14 cellular contexts compared by ENCODE assay signal in the genomic region with DNA sequence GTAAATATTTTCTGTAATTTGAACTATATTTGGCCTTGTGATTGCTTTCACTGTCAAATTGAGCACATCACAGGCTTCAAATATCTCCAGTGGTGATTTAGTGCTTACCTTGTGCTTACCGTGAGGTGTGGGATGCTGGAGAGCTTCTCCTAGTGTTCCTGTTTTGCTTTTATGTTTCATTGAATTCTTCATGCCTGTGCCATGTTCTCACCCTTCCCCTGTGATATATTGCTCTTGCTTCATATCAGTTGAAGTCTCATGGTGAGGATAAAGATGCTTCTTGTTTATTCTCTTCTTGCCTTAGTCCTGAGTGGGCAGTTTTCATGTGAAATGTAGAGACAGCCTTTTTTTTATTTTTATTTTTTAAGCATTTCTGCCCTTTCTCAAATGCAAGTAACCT.
DNase-seq lines count a peak whose midpoint lies in the region; ATAC-seq and TF ChIP-seq lines count a peak whose summit lies in the region.
"Had no signal": no experiment of that assay in that cellular context is flagged by ENCODE, and none has a peak within 500 bp of the region (broad histone marks: within the 10 kb centered on the region; RNA-seq: fewer than 3 reads in every experiment).

No MANE protein-coding gene starts in this region.

- TF ChIP-seq CTCF in PC-9 (conservative IDR thresholded peaks at IDR 0.05) = no peak

- H2AK5ac ChIP-seq in mesenchymal stem cell (ENCODE audit: low read length, severe bottlenecking) = no peak overlapping the region

- no peaks in the 10 kb centered on the region for H3K79me1 ChIP-seq in mesenchymal stem cell (replicated peaks; ENCODE audit: low read length, poor library complexity, severe bottlenecking)

- no peak overlapping the region for H2BK5ac ChIP-seq in mesenchymal stem cell (ENCODE audit: low read depth, low read length, poor library complexity, severe bottlenecking)

- no peak overlapping the region for H2BK12ac ChIP-seq in mesenchymal stem cell (ENCODE audit: low read length in 2 of 2)

- 0 out of 2 replicates have a peak, but pooled peaks cover 5% of the 10 kb centered on the region for H3K9me3 ChIP-seq in PC-9 (ENCODE audit: insufficient read depth, low read depth)
- peaks cover 3% of the 10 kb centered on the region for H3K9me3 ChIP-seq in mesenchymal stem cell (ENCODE audit: control insufficient read depth, low read length)

- POLR2A ChIA-PET in PC-9 (lab: Charles Lee; ENCODE audit: unreplicated experiment) = no interaction called here

- H4K20me1 ChIP-seq in PC-9 (ENCODE audit: insufficient read depth) = no peaks in the 10 kb centered on the region
- H4K20me1 ChIP-seq: BLaER1 had no signal

- no peak overlapping the region for H2BK120ac ChIP-seq in mesenchymal stem cell (ENCODE audit: low read depth, low read length)

- no peak overlapping the region for H3K14ac ChIP-seq in mesenchymal stem cell (ENCODE audit: low read length in 2 of 2)

- H3K4me1 ChIP-seq in PC-9 (replicated peaks; ENCODE audit: insufficient read depth) = 0 out of 2 replicates have a peak, but pooled peaks cover 3% of the 10 kb centered on the region
- H3K4me1 ChIP-seq in mesenchymal stem cell (ENCODE audit: control insufficient read depth, insufficient read depth, low read depth, low read length) = no peaks in the 10 kb centered on the region
- H3K4me1 ChIP-seq: BLaER1 had no signal

- no peak overlapping the region for H3K4me3 ChIP-seq in PC-9
- H3K4me3 ChIP-seq in mesenchymal stem cell (ENCODE audit: insufficient read depth in 1 of 2, low read depth in 1 of 2, low read length in 2 of 2) = no peak overlapping the region
- H3K4me3 ChIP-seq: BLaER1 had no signal

- H3F3A ChIP-seq in PC-9 (ENCODE audit: insufficient read depth, low read depth) = 0 out of 2 replicates have a peak, but pooled peaks cover 3% of the 10 kb centered on the region

- H3K4me2 ChIP-seq in PC-9 (no peak overlapping the region), mesenchymal stem cell (ENCODE audit: low read length, poor library complexity, severe bottlenecking) (no peak overlapping the region)
- H3K4me2 ChIP-seq: BLaER1 had no signal

- 63% methylated on average over 1 of the region's 1 CpG for WGBS in mesenchymal stem cell

- no peak overlapping the region for H2BK15ac ChIP-seq in mesenchymal stem cell (ENCODE audit: low read depth, poor library complexity, severe bottlenecking)

- H3K9ac ChIP-seq in mesenchymal stem cell (ENCODE audit: low read length) = no peak overlapping the region
- H3K9ac ChIP-seq: BLaER1 had no signal

- H3K27me3 ChIP-seq in PC-9 (ENCODE audit: insufficient read depth, low read depth) (no peaks in the 10 kb centered on the region), mesenchymal stem cell (ENCODE audit: control insufficient read depth in 1 of 2, insufficient read depth in 1 of 2, low read length in 2 of 2) (no peaks in the 10 kb centered on the region)
- H3K27me3 ChIP-seq: BLaER1 had no signal

- no peak overlapping the region for H3K23ac ChIP-seq in mesenchymal stem cell (ENCODE audit: low read length in 2 of 2)

- ATAC-seq in HG03432 (IDR thresholded peaks at IDR 0.05; ENCODE audit: unreplicated experiment) = no peak

- no peak overlapping the region for H4K91ac ChIP-seq in mesenchymal stem cell (ENCODE audit: low read length)

- DNase-seq in NCI-H748 (lab: John Stamatoyannopoulos, UW; ENCODE audit: unreplicated experiment) (peak; percentile 5), NCI-H748 treated with DMSO at 0.1 percent for 48 hours (lab: John Stamatoyannopoulos, UW) (no peak), PC-9 (no peak), mesenchymal stem cell (peak; percentile 7), substantia nigra (lab: John Stamatoyannopoulos, UW) (no peak), NCI-H128 (lab: John Stamatoyannopoulos, UW; ENCODE audit: unreplicated experiment) (no peak), mucosa of gallbladder (ENCODE audit: low spot score) (no peak)
- DNase-seq: 8988T; CD4-positive, alpha-beta memory T cell; DMS153; HCEC 1CT had no signal

- no peaks in the 10 kb centered on the region for H3K36me3 ChIP-seq in PC-9 (ENCODE audit: low read depth)
- H3K36me3 ChIP-seq in mesenchymal stem cell (ENCODE audit: control insufficient read depth in 1 of 2, insufficient read depth in 2 of 2, low read depth in 1 of 2, low read length in 2 of 2) = peaks cover 0 to 3% of the 10 kb centered on the region in 2 experiments
- H3K36me3 ChIP-seq: BLaER1 had no signal

- no peak overlapping the region for H3K27ac ChIP-seq in PC-9
- H3K27ac ChIP-seq in mesenchymal stem cell (ENCODE audit: low read length, poor library complexity, severe bottlenecking) = no peak overlapping the region
- H3K27ac ChIP-seq in substantia nigra (ENCODE audit: low read depth, low read length, poor library complexity, severe bottlenecking) = no peak overlapping the region
- H3K27ac ChIP-seq: BLaER1, HL-60 had no signal

- H4K8ac ChIP-seq in mesenchymal stem cell (ENCODE audit: low read length) = no peak overlapping the region

- intact Hi-C loops in PC-9 (cut with micrococcal nuclease; ENCODE audit: unreplicated experiment) = no loop called here

- H2AFZ ChIP-seq in PC-9 (0 out of 2 replicates have a peak overlapping the region, but pooled peaks have one; percentile 36), mesenchymal stem cell (ENCODE audit: low read depth, low read length) (no peak overlapping the region)

- H3K18ac ChIP-seq in mesenchymal stem cell (ENCODE audit: low read depth in 1 of 2, low read length in 2 of 2) = no peak overlapping the region

- no TSS peak for BruUV-seq in PC-9 (replicated peaks; lab: Mats Ljungman, UMichigan)

- CTCF ChIA-PET in PC-9 (lab: Charles Lee) = no interaction called here

- no peaks in the 10 kb centered on the region for H3K79me2 ChIP-seq in PC-9 (ENCODE audit: low read depth)

- no peak overlapping the region for H3K4ac ChIP-seq in mesenchymal stem cell (ENCODE audit: low read depth in 1 of 2, low read length in 2 of 2)

- H3K9me2 ChIP-seq in PC-9 (ENCODE audit: insufficient read depth) = no peaks in the 10 kb centered on the region; the same call in 1 of the 2 replicates

Comparison
In these comparisons a context has a peak if more than half of its experiments do, and no peak if none do; other contexts are left out.
1. DNase-seq: peak in NCI-H748 (single experiment) and mesenchymal stem cell (single experiment); none in NCI-H748 treated with DMSO at 0.1 percent for 48 hours (single experiment), PC-9 (0 of 2), substantia nigra (0 of 49), NCI-H128 (single experiment) and mucosa of gallbladder (single experiment).